ENCODE assay signal across 26 cellular contexts in the genomic region with DNA sequence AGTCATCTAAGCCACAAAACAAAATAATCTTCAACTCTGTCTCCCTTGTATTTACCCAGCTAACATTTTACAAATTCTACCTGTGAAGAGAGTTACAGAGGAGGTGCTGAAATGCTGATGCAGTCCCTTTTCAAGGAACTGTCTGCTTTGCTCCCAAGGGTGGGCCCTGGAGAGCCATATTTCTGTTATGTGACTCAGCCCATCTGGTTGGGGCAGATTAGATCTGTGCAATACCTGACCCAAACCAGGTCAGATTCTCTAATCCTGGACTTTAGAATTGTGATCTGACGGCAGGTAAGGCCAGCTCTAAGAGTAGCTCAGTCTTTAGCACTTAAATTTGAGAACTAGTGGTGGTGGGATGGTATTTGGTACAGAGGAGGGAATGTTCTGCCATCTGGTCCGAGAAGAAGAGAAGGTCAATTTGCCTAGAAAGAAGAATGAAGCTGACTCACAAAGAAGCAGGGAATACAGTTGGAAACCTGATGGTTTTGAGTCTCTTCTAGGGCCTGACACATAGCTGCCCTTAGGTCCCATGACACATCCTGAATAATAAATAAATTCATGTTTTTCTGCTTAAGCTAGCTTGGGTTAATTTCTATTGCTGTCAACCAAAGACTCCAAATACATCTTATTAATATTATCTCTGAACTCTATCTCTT. TPM values are rescaled to one million over a fixed set of nuclear protein-coding genes. Genes with fewer than 3 reads are reported as not detected.
"Had no signal": no experiment of that assay in that cellular context is flagged by ENCODE, and none has a peak within 500 bp of the region (broad histone marks: within the 10 kb centered on the region; RNA-seq: fewer than 3 reads in every experiment).

No MANE protein-coding gene starts in this region.

- ATAC-seq: activated CD4-positive, CD25-positive, alpha-beta regulatory T cell treated with anti-CD3 and anti-CD28 coated beads, Interleukin-2, amount 50 U/mL, for 24 hours; activated CD8-positive, alpha-beta T cell treated with anti-CD3 and anti-CD28 coated beads, Interleukin-2, amount 10 ng/mL, durations not matched to agents 7 days and 5 days; T-cell had no signal

- DNase-seq: activated CD4-positive, alpha-beta T cell treated with anti-CD3 and anti-CD28 coated beads for 48 hours; activated CD4-positive, alpha-beta T cell treated with anti-CD3 and anti-CD28 coated beads, Interleukin-2, amount 50 U/mL, for 4 hours; activated CD8-positive, alpha-beta T cell treated with anti-CD3 and anti-CD28 coated beads, Interleukin-2, amount 10 ng/mL, durations not matched to agents 7 days and 5 days; activated effector memory CD4-positive, alpha-beta T cell treated with Interleukin-2 at 50 U/mL for 16 hours; activated naive CD4-positive, alpha-beta T cell; activated T-cell treated with anti-CD3 and anti-CD28 coated beads, Interleukin-2, amount 50 U/mL, for 24 hours; aorta; KG1; NCI-H1092; NCI-H1417; NCI-H1930; NCI-H2171; NCI-H2227 treated with DMSO at 0.1 percent for 48 hours; NCI-H446 treated with DMSO at 0.1 percent for 48 hours; NCI-H526 treated with DMSO at 0.1 percent for 48 hours; NCI-H82; T-cell; T-helper 2 cell; T1000 had no signal

- H3K27ac ChIP-seq: SK-N-MC had no signal

- H3K4me3 ChIP-seq: SK-N-MC had no signal

RNA-seq across cellular contexts. Expression of a gene that starts 8.1 kb away (rescaled TPM):
- total RNA-seq: OCI-LY7 had no signal

RNA-seq across cellular contexts. Expression of a gene that starts 48.0 kb away (rescaled TPM):
- total RNA-seq: activated CD8-positive, alpha-beta T cell treated with anti-CD3 and anti-CD28 coated beads, Interleukin-2, amount 10 ng/mL, durations not matched to agents 7 days and 5 days; activated T-helper 1 cell treated with anti-CD3 and anti-CD28 coated beads, Interleukin-12 subunit alpha, Interleukin-12 subunit beta, Interleukin-2, Interleukin-4 antibody, amounts not matched to agents 30 ng/mL and 10 ng/mL and 1 ng/mL, durations not matched to agents 14 hours and 24 hours and 36 hours; aorta; LHCN-M2; M059J; OCI-LY7; RPMI7951; T-cell had no signal
- polyA plus RNA-seq: aorta had no signal
